In genomic region chr4:101500742-101501141, GRCh38 we compare ENCODE assay signal across 15 cellular contexts.
DNase-seq lines count a peak whose midpoint lies in the region; ATAC-seq and FAIRE-seq lines count a peak whose summit lies in the region.
"Had no signal": no experiment of that assay in that cellular context is flagged by ENCODE, and none has a peak within 500 bp of the region (broad histone marks: within the 10 kb centered on the region; RNA-seq: fewer than 3 reads in every experiment).

No MANE protein-coding gene starts in this region.

- H3K4me3 Mint-ChIP-seq in activated CD4-positive, alpha-beta T cell treated with anti-CD3 and anti-CD28 coated beads, Interleukin-2, amount 10 ng/mL, durations not matched to agents 24 days and 14 days: no peak overlapping the region
- no peak overlapping the region for H3K4me3 Mint-ChIP-seq in activated T-helper 17 cell treated with anti-CD3 and anti-CD28 coated beads, Interleukin-2, amount 50 U/mL, for 72 hours
- H3K4me3 Mint-ChIP-seq in stimulated activated effector memory CD8-positive, alpha-beta T cell treated with anti-CD3 and anti-CD28 coated beads, Interleukin-12 subunit alpha, Interleukin-12 subunit beta, amount 100 ng/mL, for 72 hours: no peak overlapping the region
- H3K4me3 Mint-ChIP-seq: CD8-positive, alpha-beta memory T cell had no signal

- H3K27ac Mint-ChIP-seq in activated CD4-positive, alpha-beta T cell treated with anti-CD3 and anti-CD28 coated beads, Interleukin-2, amount 10 ng/mL, durations not matched to agents 24 days and 14 days: no peak overlapping the region
- no peak overlapping the region for H3K27ac Mint-ChIP-seq in activated T-helper 17 cell treated with anti-CD3 and anti-CD28 coated beads, Interleukin-2, amount 50 U/mL, for 72 hours
- H3K27ac Mint-ChIP-seq in stimulated activated effector memory CD8-positive, alpha-beta T cell treated with anti-CD3 and anti-CD28 coated beads, Interleukin-12 subunit alpha, Interleukin-12 subunit beta, amount 100 ng/mL, for 72 hours: no peak overlapping the region
- H3K27ac Mint-ChIP-seq: CD8-positive, alpha-beta memory T cell had no signal

- peak; percentile 11 for DNase-seq in activated CD4-positive, alpha-beta T cell treated with anti-CD3 and anti-CD28 coated beads, Interleukin-2, amount 10 ng/mL, durations not matched to agents 24 days and 14 days
- no peak for DNase-seq in activated CD4-positive, alpha-beta T cell treated with anti-CD3 and anti-CD28 coated beads, Interleukin-2, amount 50 U/mL, for 48 hours
- DNase-seq in stimulated activated effector memory CD8-positive, alpha-beta T cell treated with anti-CD3 and anti-CD28 coated beads, Interleukin-12 subunit alpha, Interleukin-12 subunit beta, amount 100 ng/mL, for 72 hours (ENCODE audit: low spot score in 2 of 2): no peak
- DNase-seq in NOMO-1 (lab: John Stamatoyannopoulos, UW; ENCODE audit: unreplicated experiment in 2 of 2): no peak
- no peak for DNase-seq in GM19239 (ENCODE audit: insufficient read length, low spot score)
- no peak for DNase-seq in COLO668 (lab: John Stamatoyannopoulos, UW; ENCODE audit: unreplicated experiment)
- DNase-seq: 8988T; AML-193; CD8-positive, alpha-beta memory T cell; DMS53; GF-D8; GM23248 had no signal

- H3K27me3 Mint-ChIP-seq in activated CD4-positive, alpha-beta T cell treated with anti-CD3 and anti-CD28 coated beads, Interleukin-2, amount 10 ng/mL, durations not matched to agents 24 days and 14 days: peaks cover 7% of the 10 kb centered on the region
- H3K27me3 Mint-ChIP-seq in activated T-helper 17 cell treated with anti-CD3 and anti-CD28 coated beads, Interleukin-2, amount 50 U/mL, for 72 hours: no peaks in the 10 kb centered on the region

- H3K36me3 Mint-ChIP-seq in activated CD4-positive, alpha-beta T cell treated with anti-CD3 and anti-CD28 coated beads, Interleukin-2, amount 10 ng/mL, durations not matched to agents 24 days and 14 days (ENCODE audit: low read depth): no peaks in the 10 kb centered on the region
- H3K36me3 Mint-ChIP-seq in activated T-helper 17 cell treated with anti-CD3 and anti-CD28 coated beads, Interleukin-2, amount 50 U/mL, for 72 hours (ENCODE audit: low read depth): no peaks in the 10 kb centered on the region
- no peaks in the 10 kb centered on the region for H3K36me3 Mint-ChIP-seq in stimulated activated effector memory CD8-positive, alpha-beta T cell treated with anti-CD3 and anti-CD28 coated beads, Interleukin-12 subunit alpha, Interleukin-12 subunit beta, amount 100 ng/mL, for 72 hours

- peaks cover 6% of the 10 kb centered on the region for H3K9me3 Mint-ChIP-seq in activated CD4-positive, alpha-beta T cell treated with anti-CD3 and anti-CD28 coated beads, Interleukin-2, amount 10 ng/mL, durations not matched to agents 24 days and 14 days
- no peaks in the 10 kb centered on the region for H3K9me3 Mint-ChIP-seq in activated T-helper 17 cell treated with anti-CD3 and anti-CD28 coated beads, Interleukin-2, amount 50 U/mL, for 72 hours
- H3K9me3 Mint-ChIP-seq in stimulated activated effector memory CD8-positive, alpha-beta T cell treated with anti-CD3 and anti-CD28 coated beads, Interleukin-12 subunit alpha, Interleukin-12 subunit beta, amount 100 ng/mL, for 72 hours: no peaks in the 10 kb centered on the region
- H3K9me3 Mint-ChIP-seq: CD8-positive, alpha-beta memory T cell had no signal

- intact Hi-C loops in activated CD4-positive, alpha-beta T cell treated with anti-CD3 and anti-CD28 coated beads, Interleukin-2, amount 10 ng/mL, durations not matched to agents 24 days and 14 days (cut with micrococcal nuclease): no loop called here

- ATAC-seq in activated T-helper 17 cell treated with anti-CD3 and anti-CD28 coated beads, Interleukin-2, amount 50 U/mL, for 72 hours (replicated peaks): peak; percentile 56
- peak; percentile 23 for ATAC-seq in esophagus mucosa
- peak; percentile 73 for ATAC-seq in stimulated activated effector memory CD8-positive, alpha-beta T cell treated with anti-CD3 and anti-CD28 coated beads, Interleukin-12 subunit alpha, Interleukin-12 subunit beta, amount 100 ng/mL, for 72 hours

- no peak for FAIRE-seq in GM19239 (lab: Jason Lieb, UNC)
- FAIRE-seq: H54 had no signal

- H3K4me1 Mint-ChIP-seq in activated CD4-positive, alpha-beta T cell treated with anti-CD3 and anti-CD28 coated beads, Interleukin-2, amount 10 ng/mL, durations not matched to agents 24 days and 14 days: no peaks in the 10 kb centered on the region
- no peaks in the 10 kb centered on the region for H3K4me1 Mint-ChIP-seq in activated T-helper 17 cell treated with anti-CD3 and anti-CD28 coated beads, Interleukin-2, amount 50 U/mL, for 72 hours
- no peaks in the 10 kb centered on the region for H3K4me1 Mint-ChIP-seq in stimulated activated effector memory CD8-positive, alpha-beta T cell treated with anti-CD3 and anti-CD28 coated beads, Interleukin-12 subunit alpha, Interleukin-12 subunit beta, amount 100 ng/mL, for 72 hours
- H3K4me1 Mint-ChIP-seq: CD8-positive, alpha-beta memory T cell had no signal

Comparison
In these comparisons a context has a peak if more than half of its experiments do, and no peak if none do; other contexts are left out.
1. ATAC-seq: peak in every context shown above with its lines; median percentile 73 in stimulated activated effector memory CD8-positive, alpha-beta T cell treated with anti-CD3 and anti-CD28 coated beads, Interleukin-12 subunit alpha, Interleukin-12 subunit beta, amount 100 ng/mL, for 72 hours; 56 in activated T-helper 17 cell treated with anti-CD3 and anti-CD28 coated beads, Interleukin-2, amount 50 U/mL, for 72 hours; 23 in esophagus mucosa.